ENCODE assay signal across 23 cellular contexts in genomic region chr11:66717925-66718319, GRCh38. TPM values are rescaled to one million over a fixed set of nuclear protein-coding genes. Genes with fewer than 3 reads are reported as not detected.
DNase-seq lines count a peak whose midpoint lies in the region; ATAC-seq and TF ChIP-seq lines count a peak whose summit lies in the region.
"Had no signal": no experiment of that assay in that cellular context is flagged by ENCODE, and none has a peak within 500 bp of the region (broad histone marks: within the 10 kb centered on the region; RNA-seq: fewer than 3 reads in every experiment).

No MANE protein-coding gene starts in this region.

- H3K9me2 ChIP-seq in PC-9 (ENCODE audit: insufficient read depth) = no peaks in the 10 kb centered on the region

- CTCF ChIA-PET in PC-9 (lab: Charles Lee) = interaction anchor here (0.6 kb wide), 1 partner anchor 290 kb away, joined by 5 read pairs; no protein-coding TSS in a partner anchor

- POLR2A ChIA-PET in PC-9 (lab: Charles Lee; ENCODE audit: unreplicated experiment) = no interaction called here

- peak overlapping the region; percentile 54 for H3K27ac Mint-ChIP-seq in neural progenitor cell
- H3K27ac Mint-ChIP-seq: activated CD8-positive, alpha-beta T cell treated with anti-CD3 and anti-CD28 coated beads, Interleukin-2, amount 10 ng/mL, durations not matched to agents 7 days and 5 days; activated naive CD4-positive, alpha-beta T cell treated with anti-CD3 and anti-CD28 coated beads, Interleukin-2, amount 50 U/mL, for 72 hours; T-helper 17 cell had no signal

- H4K20me1 ChIP-seq in PC-9 (ENCODE audit: insufficient read depth) (no peaks in the 10 kb centered on the region), neural progenitor cell (ENCODE audit: low read depth) (peaks cover under 1% of the 10 kb centered on the region)

- H3K9me3 ChIP-seq in PC-9 (ENCODE audit: insufficient read depth, low read depth) = no peaks in the 10 kb centered on the region
- H3K9me3 ChIP-seq in neural progenitor cell (ENCODE audit: low read depth) = no peaks in the 10 kb centered on the region
- H3K9me3 ChIP-seq in upper lobe of right lung = no peaks in the 10 kb centered on the region
- H3K9me3 ChIP-seq: SJCRH30, uterus had no signal

- intact Hi-C loops in PC-9 (cut with micrococcal nuclease; ENCODE audit: unreplicated experiment) = no loop called here
- intact Hi-C loops in upper lobe of right lung (cut with DNase I) = no loop called here

- no peaks in the 10 kb centered on the region for H3K9me3 Mint-ChIP-seq in neural progenitor cell
- H3K9me3 Mint-ChIP-seq: activated naive CD4-positive, alpha-beta T cell treated with anti-CD3 and anti-CD28 coated beads, Interleukin-2, amount 50 U/mL, for 72 hours; brain; naive thymus-derived CD8-positive, alpha-beta T cell had no signal

- H3K27me3 Mint-ChIP-seq in neural progenitor cell (ENCODE audit: insufficient read depth, low read depth) = peaks cover 12% of the 10 kb centered on the region

- peaks cover 36% of the 10 kb centered on the region for H3K4me1 Mint-ChIP-seq in neural progenitor cell

- H3K27me3 ChIP-seq in PC-9 (ENCODE audit: insufficient read depth, low read depth) (no peaks in the 10 kb centered on the region), neural progenitor cell (no peaks in the 10 kb centered on the region), upper lobe of right lung (peaks cover 10% of the 10 kb centered on the region)
- H3K27me3 ChIP-seq: SJCRH30, uterus had no signal

- H3K79me2 ChIP-seq in PC-9 (ENCODE audit: low read depth) (0 out of 2 replicates have a peak, but pooled peaks cover 6% of the 10 kb centered on the region), neural progenitor cell (ENCODE audit: low read depth) (peaks cover 3% of the 10 kb centered on the region)

- peak; percentile 31 for ATAC-seq in esophagus mucosa
- peak; percentile 1 for ATAC-seq in upper lobe of right lung
- no peak for ATAC-seq in stimulated activated naive CD8-positive, alpha-beta T cell treated with anti-CD3 and anti-CD28 coated beads, Interleukin-15, Interleukin-2, amounts not matched to agents 100 U/mL and 50 U/mL, for 24 hours
- ATAC-seq in HG03108 (IDR thresholded peaks at IDR 0.05; ENCODE audit: unreplicated experiment) = no peak
- ATAC-seq: activated CD8-positive, alpha-beta T cell treated with anti-CD3 and anti-CD28 coated beads, Interleukin-2, amount 10 ng/mL, durations not matched to agents 7 days and 5 days; activated naive CD4-positive, alpha-beta T cell treated with anti-CD3 and anti-CD28 coated beads, Interleukin-2, amount 50 U/mL, for 72 hours; naive thymus-derived CD8-positive, alpha-beta T cell; T-helper 17 cell had no signal

- peaks cover 49% of the 10 kb centered on the region for H3K4me1 ChIP-seq in PC-9 (replicated peaks; ENCODE audit: insufficient read depth)
- peaks cover 25% of the 10 kb centered on the region for H3K4me1 ChIP-seq in neural progenitor cell
- no peaks in the 10 kb centered on the region for H3K4me1 ChIP-seq in upper lobe of right lung
- H3K4me1 ChIP-seq: uterus had no signal

- H3K36me3 Mint-ChIP-seq in neural progenitor cell = peaks cover 20% of the 10 kb centered on the region
- H3K36me3 Mint-ChIP-seq: activated naive CD4-positive, alpha-beta T cell treated with anti-CD3 and anti-CD28 coated beads, Interleukin-2, amount 50 U/mL, for 72 hours had no signal

- no TSS peak for BruUV-seq in PC-9 (replicated peaks; lab: Mats Ljungman, UMichigan)

- no peak overlapping the region for H3K9ac ChIP-seq in neural progenitor cell

- H3K4me2 ChIP-seq in PC-9 (peak overlapping the region; percentile 80), neural progenitor cell (peak overlapping the region; percentile 55)

- H3K36me3 ChIP-seq in PC-9 (ENCODE audit: low read depth) = peaks cover 6% of the 10 kb centered on the region; the same call in 1 of the 2 replicates
- no peaks in the 10 kb centered on the region for H3K36me3 ChIP-seq in neural progenitor cell
- no peaks in the 10 kb centered on the region for H3K36me3 ChIP-seq in upper lobe of right lung
- H3K36me3 ChIP-seq: SJCRH30, uterus had no signal

- peak overlapping the region; percentile 50; the same call in 1 of the 2 replicates for H3K4me3 ChIP-seq in PC-9
- no peak overlapping the region for H3K4me3 ChIP-seq in neural progenitor cell
- H3K4me3 ChIP-seq in upper lobe of right lung = peak overlapping the region; percentile 23
- H3K4me3 ChIP-seq: lung, uterus had no signal

- H3K27ac ChIP-seq in PC-9 (no peak overlapping the region), neural progenitor cell (no peak overlapping the region), upper lobe of right lung (no peak overlapping the region)
- H3K27ac ChIP-seq: SJCRH30, uterus had no signal

- H2AFZ ChIP-seq in PC-9 (no peak overlapping the region), neural progenitor cell (replicated peaks) (no peak overlapping the region)

- peaks cover 30% of the 10 kb centered on the region for H3F3A ChIP-seq in PC-9 (ENCODE audit: insufficient read depth, low read depth)
- peaks cover 4% of the 10 kb centered on the region for H3F3A ChIP-seq in neural progenitor cell (ENCODE audit: low read depth)

- TF ChIP-seq CTCF in PC-9 (conservative IDR thresholded peaks at IDR 0.05) (no peak), neural progenitor cell (IDR thresholded peaks at IDR 0.05) (no peak), upper lobe of right lung (IDR thresholded peaks at IDR 0.05) (no peak)

- DNase-seq in PC-9 = peak in 1 of 2 experiments; percentile 27
- no peak for DNase-seq in neural progenitor cell (ENCODE audit: low spot score)
- peak; percentile 66 for DNase-seq in upper lobe of right lung
- no peak for DNase-seq in DMS 273 (lab: John Stamatoyannopoulos, UW; ENCODE audit: unreplicated experiment)
- DNase-seq in stimulated activated naive CD8-positive, alpha-beta T cell treated with anti-CD3 and anti-CD28 coated beads, Interleukin-15, Interleukin-2, amounts not matched to agents 100 U/mL and 50 U/mL, for 24 hours = no peak
- DNase-seq: activated CD8-positive, alpha-beta T cell treated with anti-CD3 and anti-CD28 coated beads, Interleukin-2, amount 10 ng/mL, durations not matched to agents 7 days and 5 days; activated T-cell treated with anti-CD3 and anti-CD28 coated beads, Interleukin-2, amount 50 U/mL, for 48 hours; AML-193; dermis blood vessel endothelial cell; erythroblast; KG1; naive thymus-derived CD8-positive, alpha-beta T cell; NCI-H1092; NCI-H69; OCI-M1; T-helper 17 cell; uterus had no signal

- no peak overlapping the region for H3K4me3 Mint-ChIP-seq in neural progenitor cell
- H3K4me3 Mint-ChIP-seq: activated CD8-positive, alpha-beta T cell treated with anti-CD3 and anti-CD28 coated beads, Interleukin-2, amount 10 ng/mL, durations not matched to agents 7 days and 5 days; brain; naive thymus-derived CD8-positive, alpha-beta T cell; T-helper 17 cell had no signal

RNA-seq across cellular contexts. Expression of gene SPTBN2, which starts 11.1 kb away (rescaled TPM):
- total RNA-seq in PC-9 (2021) = 51.0 and 66.8 TPM in 2 replicates
- 138 TPM for total RNA-seq in esophagus mucosa
- 14.5 and 51.7 TPM in 2 replicates for total RNA-seq in neural progenitor cell (ENCODE audit: low replicate concordance)
- total RNA-seq in upper lobe of right lung = 8.1 TPM

RNA-seq across cellular contexts. Expression of gene RBM4B, which starts 40.2 kb away (rescaled TPM):
- total RNA-seq in PC-9 (2021) = 17.8 and 24.8 TPM in 2 replicates
- 10.2 TPM for total RNA-seq in esophagus mucosa
- total RNA-seq in neural progenitor cell (ENCODE audit: low replicate concordance) = 30.2 and 40.6 TPM in 2 replicates
- total RNA-seq in upper lobe of right lung = 9.5 TPM

Comparison
In these comparisons a context has a peak if more than half of its experiments do, and no peak if none do; other contexts are left out.
1. ATAC-seq: peak in esophagus mucosa (single experiment) and upper lobe of right lung (single experiment); none in stimulated activated naive CD8-positive, alpha-beta T cell treated with anti-CD3 and anti-CD28 coated beads, Interleukin-15, Interleukin-2, amounts not matched to agents 100 U/mL and 50 U/mL, for 24 hours (single experiment) and HG03108 (single experiment).